ENCODE assay signal across 29 cellular contexts in the genomic region with DNA sequence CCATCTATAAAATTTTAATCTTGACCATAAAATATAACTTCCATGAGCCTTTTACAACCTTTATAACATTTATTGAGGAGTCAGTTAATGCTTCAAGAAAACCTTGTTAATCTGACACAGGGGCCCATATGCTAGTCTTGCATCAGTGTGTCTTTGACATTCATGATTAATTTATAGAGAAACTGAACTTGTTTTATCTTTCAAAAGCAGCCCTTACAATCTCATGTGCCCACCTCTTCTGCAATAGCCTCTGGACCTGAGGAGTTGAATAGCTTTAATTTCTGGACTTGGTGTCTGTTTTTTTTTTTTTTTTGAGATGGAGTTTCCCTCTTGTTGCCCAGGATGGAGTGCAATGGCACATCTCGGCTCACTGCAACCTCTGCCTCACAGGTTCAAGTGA.
"Had no signal": no experiment of that assay in that cellular context is flagged by ENCODE, and none has a peak within 500 bp of the region (broad histone marks: within the 10 kb centered on the region; RNA-seq: fewer than 3 reads in every experiment).

No MANE protein-coding gene starts in this region.

- H3K27me3 ChIP-seq: ascending aorta, cardiac muscle cell had no signal

- DNase-seq: activated CD4-positive, alpha-beta memory T cell treated with anti-CD3 and anti-CD28 coated beads, Interleukin-2, amount 10 ng/mL, durations not matched to agents 7 days and 5 days; activated CD4-positive, alpha-beta T cell treated with anti-CD3 and anti-CD28 coated beads for 1 hour; activated CD4-positive, alpha-beta T cell treated with anti-CD3 and anti-CD28 coated beads for 36 hours; activated CD4-positive, alpha-beta T cell treated with anti-CD3 and anti-CD28 coated beads for 48 hours; activated CD4-positive, alpha-beta T cell treated with anti-CD3 and anti-CD28 coated beads, Interleukin-2, amount 10 ng/mL, durations not matched to agents 7 days and 5 days; activated CD4-positive, alpha-beta T cell treated with anti-CD3 and anti-CD28 coated beads, Interleukin-2, amount 50 U/mL, for 48 hours; activated CD4-positive, CD25-positive, alpha-beta regulatory T cell; activated CD8-positive, alpha-beta memory T cell treated with anti-CD3 and anti-CD28 coated beads for 24 hours; activated CD8-positive, alpha-beta memory T cell treated with anti-CD3 and anti-CD28 coated beads, Interleukin-2, amount 10 ng/mL, durations not matched to agents 7 days and 5 days; activated CD8-positive, alpha-beta memory T cell treated with anti-CD3 and anti-CD28 coated beads, Interleukin-2, amount 50 U/mL, for 48 hours; activated CD8-positive, alpha-beta T cell treated with anti-CD3 and anti-CD28 coated beads, Interleukin-2, amount 10 ng/mL, durations not matched to agents 7 days and 5 days; activated effector memory CD4-positive, alpha-beta T cell treated with Interleukin-2 at 50 U/mL for 16 hours; activated gamma-delta T cell; activated naive CD4-positive, alpha-beta T cell treated with anti-CD3 and anti-CD28 coated beads, Interleukin-2, amount 10 ng/mL, durations not matched to agents 7 days and 5 days; activated naive CD4-positive, alpha-beta T cell treated with Interleukin-2 at 50 U/mL for 16 hours; activated naive CD8-positive, alpha-beta T cell treated with anti-CD3 and anti-CD28 coated beads, Interleukin-2, amount 10 ng/mL, durations not matched to agents 7 days and 5 days; activated naive CD8-positive, alpha-beta T cell treated with anti-CD3 and anti-CD28 coated beads, Interleukin-2, amount 50 U/mL, for 24 hours; activated T-cell treated with anti-CD3 and anti-CD28 coated beads, Interleukin-2, amount 50 U/mL, for 24 hours; activated T-cell treated with anti-CD3 and anti-CD28 coated beads, Interleukin-2, amount 50 U/mL, for 48 hours; amygdala; anterior cingulate cortex; caudate nucleus; cerebellar nuclear complex; T-helper 1 cell; T-helper 2 cell; T-helper 9 cell; WERI-Rb-1 had no signal

- H3K27ac ChIP-seq: ascending aorta, cardiac muscle cell, WERI-Rb-1 had no signal

- H3K4me3 ChIP-seq: ascending aorta, cardiac muscle cell had no signal

- H3K9me3 ChIP-seq: ascending aorta had no signal

- H3K36me3 ChIP-seq: ascending aorta, cardiac muscle cell, WERI-Rb-1 had no signal

- H3K4me1 ChIP-seq: ascending aorta had no signal
